In the genomic region with DNA sequence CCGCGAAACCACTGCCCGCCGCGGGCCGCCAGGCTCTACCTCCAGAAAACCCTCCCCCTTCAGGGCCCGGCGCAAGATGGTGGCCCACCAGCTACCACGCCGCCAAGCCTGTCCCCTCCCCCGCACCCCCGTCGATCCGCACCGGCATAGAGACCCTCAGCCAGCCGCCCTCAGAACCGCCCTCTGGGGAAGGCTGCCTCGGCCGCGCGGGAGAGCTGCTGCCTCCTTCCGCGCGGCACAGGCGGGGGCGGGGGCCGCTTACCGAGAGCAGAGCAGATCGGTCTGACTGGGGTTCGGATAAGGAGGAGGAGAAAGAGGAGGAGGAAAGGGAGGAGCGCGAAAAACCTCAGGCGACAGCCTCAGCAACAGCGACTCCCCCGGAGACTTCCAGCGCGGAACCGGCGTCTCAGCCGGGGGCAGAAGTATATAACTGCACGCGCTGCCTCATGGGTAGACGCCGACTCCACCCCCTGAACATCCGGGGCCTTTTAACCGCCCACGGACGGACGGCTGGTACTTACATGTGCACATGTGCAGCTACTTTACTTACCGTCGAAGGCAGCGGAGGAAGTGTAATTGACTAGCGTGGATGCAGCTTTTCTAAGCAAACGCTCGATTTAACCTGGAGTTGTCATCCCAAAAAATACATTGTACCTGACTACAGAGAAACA, we compare ENCODE assay signal across 8 cellular contexts. TPM values are rescaled to one million over a fixed set of nuclear protein-coding genes. Genes with fewer than 3 reads are reported as not detected.
DNase-seq lines count a peak whose midpoint lies in the region; ATAC-seq and TF ChIP-seq lines count a peak whose summit lies in the region.

A gene with protein sequence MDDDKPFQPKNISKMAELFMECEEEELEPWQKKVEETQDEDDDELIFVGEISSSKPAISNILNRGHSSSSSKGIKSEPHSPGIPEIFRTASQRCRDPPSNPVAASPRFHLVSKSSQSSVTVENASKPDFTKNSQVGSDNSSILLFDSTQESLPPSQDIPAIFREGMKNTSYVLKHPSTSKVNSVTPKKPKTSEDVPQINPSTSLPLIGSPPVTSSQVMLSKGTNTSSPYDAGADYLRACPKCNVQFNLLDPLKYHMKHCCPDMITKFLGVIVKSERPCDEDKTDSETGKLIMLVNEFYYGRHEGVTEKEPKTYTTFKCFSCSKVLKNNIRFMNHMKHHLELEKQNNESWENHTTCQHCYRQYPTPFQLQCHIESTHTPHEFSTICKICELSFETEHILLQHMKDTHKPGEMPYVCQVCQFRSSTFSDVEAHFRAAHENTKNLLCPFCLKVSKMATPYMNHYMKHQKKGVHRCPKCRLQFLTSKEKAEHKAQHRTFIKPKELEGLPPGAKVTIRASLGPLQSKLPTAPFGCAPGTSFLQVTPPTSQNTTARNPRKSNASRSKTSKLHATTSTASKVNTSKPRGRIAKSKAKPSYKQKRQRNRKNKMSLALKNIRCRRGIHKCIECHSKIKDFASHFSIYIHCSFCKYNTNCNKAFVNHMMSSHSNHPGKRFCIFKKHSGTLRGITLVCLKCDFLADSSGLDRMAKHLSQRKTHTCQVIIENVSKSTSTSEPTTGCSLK (minus strand): TSS at position 400 of the 671 bp plus-strand sequence. CDS start 8,450 bp downstream, outside the sequence.

- ATAC-seq in HG02588 (IDR thresholded peaks at IDR 0.05; ENCODE audit: unreplicated experiment), result peak; percentile 90

- H3K27me3 Mint-ChIP-seq in activated naive CD4-positive, alpha-beta T cell treated with anti-CD3 and anti-CD28 coated beads, Interleukin-2, amount 50 U/mL, for 24 hours, result no peaks in the 10 kb centered on the region
- H3K27me3 Mint-ChIP-seq in glutamatergic neuron (ENCODE audit: unreplicated experiment), result no peaks in the 10 kb centered on the region

- peak within 1 kb of the TSS; percentile 91 for H3K4me3 Mint-ChIP-seq in activated naive CD4-positive, alpha-beta T cell treated with anti-CD3 and anti-CD28 coated beads, Interleukin-2, amount 50 U/mL, for 24 hours
- H3K4me3 Mint-ChIP-seq in glutamatergic neuron (ENCODE audit: unreplicated experiment), result peak within 1 kb of the TSS; percentile 89

- no peaks in the 10 kb centered on the region for H3K36me3 Mint-ChIP-seq in activated naive CD4-positive, alpha-beta T cell treated with anti-CD3 and anti-CD28 coated beads, Interleukin-2, amount 50 U/mL, for 24 hours
- no peaks in the 10 kb centered on the region for H3K36me3 Mint-ChIP-seq in glutamatergic neuron (ENCODE audit: unreplicated experiment)

- DNase-seq in NB4 (ENCODE audit: low read depth) (peak; percentile 96), SK-N-DZ (ENCODE audit: low spot score) (peak; percentile 94), glutamatergic neuron (peak; percentile 89), osteoblast (ENCODE audit: insufficient read length, low spot score, missing footprints) (peak; percentile 87)

- H3K27me3 ChIP-seq in osteoblast (ENCODE audit: insufficient read depth, low read length) (peaks cover 4% of the 10 kb centered on the region), thymus (ENCODE audit: control insufficient read depth, insufficient read depth) (no peaks in the 10 kb centered on the region)

- peaks cover 20% of the 10 kb centered on the region for H3K79me2 ChIP-seq in osteoblast (ENCODE audit: insufficient read depth, low read length)

- no peaks in the 10 kb centered on the region for H4K20me1 ChIP-seq in osteoblast (ENCODE audit: insufficient read depth, low read length)

- H3K4me1 ChIP-seq in osteoblast (ENCODE audit: insufficient read depth, low read length) (peaks cover 12% of the 10 kb centered on the region), thymus (ENCODE audit: control insufficient read depth, insufficient read depth, low read length) (no peaks in the 10 kb centered on the region)

- H3K27ac Mint-ChIP-seq in activated naive CD4-positive, alpha-beta T cell treated with anti-CD3 and anti-CD28 coated beads, Interleukin-2, amount 50 U/mL, for 24 hours, result peak within 1 kb of the TSS; percentile 76
- peak within 1 kb of the TSS; percentile 88 for H3K27ac Mint-ChIP-seq in glutamatergic neuron (ENCODE audit: unreplicated experiment)

- H3K4me2 ChIP-seq in osteoblast (ENCODE audit: insufficient read depth, low read length), result peak within 1 kb of the TSS; percentile 72

- peak; percentile 20 for TF ChIP-seq CTCF in NB4 (IDR thresholded peaks at IDR 0.05; ENCODE audit: low read depth, low read length)
- TF ChIP-seq CTCF in glutamatergic neuron (IDR thresholded peaks at IDR 0.05; ENCODE audit: partially characterized antibody, unreplicated experiment), result no peak
- TF ChIP-seq CTCF in osteoblast (IDR thresholded peaks at IDR 0.05; ENCODE audit: extremely low read depth, low read depth, low read length), result peak; percentile 23

- whole genome bisulfite sequencing in thymus, result 3% methylated on average over 55 of the region's 55 CpGs

- H3K27ac ChIP-seq in osteoblast (ENCODE audit: low read depth, low read length) (peak within 1 kb of the TSS; percentile 58), thymus (ENCODE audit: low read depth) (peak within 1 kb of the TSS; percentile 90)

- H3K4me3 ChIP-seq in NB4 (ENCODE audit: low read depth, low read length), result peak within 1 kb of the TSS; percentile 87
- peak within 1 kb of the TSS; percentile 76 for H3K4me3 ChIP-seq in osteoblast (ENCODE audit: insufficient read depth, low read length)
- H3K4me3 ChIP-seq in thymus (ENCODE audit: low read length), result peak within 1 kb of the TSS; percentile 67

- H3K36me3 ChIP-seq in osteoblast (ENCODE audit: insufficient read depth, low read length), result no peaks in the 10 kb centered on the region
- H3K36me3 ChIP-seq in thymus (ENCODE audit: control insufficient read depth, insufficient read depth), result no peaks in the 10 kb centered on the region

- H3K9me3 Mint-ChIP-seq in activated naive CD4-positive, alpha-beta T cell treated with anti-CD3 and anti-CD28 coated beads, Interleukin-2, amount 50 U/mL, for 24 hours, result peaks cover 3% of the 10 kb centered on the region
- H3K9me3 Mint-ChIP-seq in glutamatergic neuron (ENCODE audit: unreplicated experiment), result peaks cover 2% of the 10 kb centered on the region

- peaks cover 11% of the 10 kb centered on the region for H3K4me1 Mint-ChIP-seq in activated naive CD4-positive, alpha-beta T cell treated with anti-CD3 and anti-CD28 coated beads, Interleukin-2, amount 50 U/mL, for 24 hours
- H3K4me1 Mint-ChIP-seq in glutamatergic neuron (ENCODE audit: low read depth, unreplicated experiment), result no peaks in the 10 kb centered on the region

- H2AFZ ChIP-seq in osteoblast (ENCODE audit: low read length), result peak within 1 kb of the TSS; percentile 73

- H3K9me3 ChIP-seq in osteoblast (ENCODE audit: low read depth, low read length) (no peaks in the 10 kb centered on the region), thymus (ENCODE audit: control insufficient read depth) (no peaks in the 10 kb centered on the region)

- TF ChIP-seq POLR2A in GM10847 (IDR thresholded peaks at IDR 0.05; ENCODE audit: extremely low read depth, insufficient read length) (peak; percentile 91), NB4 (IDR thresholded peaks at IDR 0.05; ENCODE audit: extremely low read depth, insufficient read length) (peak; percentile 88)

RNA-seq across cellular contexts. Expression of the gene that starts here (rescaled TPM):
- 7.5 and 8.0 TPM in 2 replicates for polyA plus RNA-seq in SK-N-DZ (2014; cell fraction: cytosol; rRNA removed)
- polyA plus RNA-seq in SK-N-DZ (2014; cell fraction: nucleus; rRNA removed), result 5.8 and 8.2 TPM in 2 replicates
- total RNA-seq in glutamatergic neuron (ENCODE audit: unreplicated experiment) (13.0 TPM), osteoblast (5.4 and 6.2 TPM in 2 replicates)
- 2.4 TPM for polyA plus RNA-seq in thymus

Comparison
In these comparisons a context has a peak if more than half of its experiments do, and no peak if none do; other contexts are left out.
1. Peak in every context shown above with its lines: DNase-seq, ATAC-seq, H3K4me3 ChIP-seq and H3K27ac ChIP-seq.